1 cellular context compared by ENCODE assay signal in the genomic region with DNA sequence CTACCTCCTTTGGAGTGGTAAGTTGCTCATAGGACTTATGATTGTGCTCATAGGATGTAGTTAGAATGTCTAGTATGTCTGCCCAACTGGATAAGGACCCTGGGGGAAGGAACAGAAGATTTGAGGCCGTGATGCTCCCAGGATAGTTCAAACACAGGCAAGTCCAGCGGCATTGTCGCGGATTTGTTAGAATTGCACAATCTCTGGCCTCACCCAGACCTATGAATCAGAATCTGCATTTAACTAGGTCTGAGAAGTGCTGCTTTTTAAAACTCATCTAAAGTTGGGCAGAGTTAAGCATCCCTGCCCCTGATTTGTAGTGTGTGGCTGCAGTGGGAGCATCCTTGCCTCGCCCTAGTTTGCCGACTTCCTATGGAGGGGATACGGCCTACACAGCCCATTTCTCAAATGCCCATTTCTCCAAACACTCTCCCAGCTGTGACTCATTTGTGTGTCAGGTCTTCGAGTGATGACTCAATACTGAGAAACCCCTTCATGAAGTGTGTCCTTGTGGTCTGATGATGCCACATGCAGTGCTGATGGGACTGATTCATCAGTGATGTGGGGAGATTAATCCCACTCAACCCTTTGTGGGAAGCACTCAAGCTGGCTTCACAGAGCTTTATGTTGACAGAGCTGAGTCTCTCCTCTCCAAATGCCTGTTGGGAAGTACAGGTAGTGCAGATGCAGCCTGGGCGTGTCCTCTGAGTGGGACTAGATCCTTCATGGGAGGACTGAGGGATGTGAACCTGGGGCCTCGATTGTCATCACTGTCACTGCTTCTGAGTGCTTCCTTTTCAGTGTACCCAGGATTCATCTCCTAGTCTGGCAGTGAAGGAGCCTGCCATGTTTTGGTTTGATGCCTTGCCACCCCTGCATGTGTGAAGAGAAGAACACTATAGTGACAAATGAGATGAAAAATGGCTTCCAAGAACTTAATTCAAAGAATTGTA.
TF ChIP-seq lines count a peak whose summit lies in the region.

No MANE protein-coding gene starts in this region.

TF ChIP-seq in HEK293, 187 proteins besides CTCF, POLR2A, EP300 and RAD21 (continued from another document):
- TF ChIP-seq ZNF518A (tag by site-specific recombination; conservative IDR thresholded peaks at IDR 0.05; ENCODE audit: low read depth): peak; percentile 21; the same call in 1 of the 2 replicates
- TF ChIP-seq ZNF311 (tag by site-specific recombination; IDR thresholded peaks at IDR 0.05; ENCODE audit: borderline replicate concordance): no peak
- no peak for TF ChIP-seq ZNF221 (tag by site-specific recombination; IDR thresholded peaks at IDR 0.05; ENCODE audit: borderline replicate concordance)
- no peak for TF ChIP-seq ZNF48 (tag by site-specific recombination; IDR thresholded peaks at IDR 0.05)
- no peak for TF ChIP-seq ZNF571 (tag by site-specific recombination; IDR thresholded peaks at IDR 0.05)
- 0 out of 2 replicates have a peak, but pooled peaks have one; percentile 14 for TF ChIP-seq ZNF600 (tag by site-specific recombination; IDR thresholded peaks at IDR 0.05)
- TF ChIP-seq, protein P1, sequence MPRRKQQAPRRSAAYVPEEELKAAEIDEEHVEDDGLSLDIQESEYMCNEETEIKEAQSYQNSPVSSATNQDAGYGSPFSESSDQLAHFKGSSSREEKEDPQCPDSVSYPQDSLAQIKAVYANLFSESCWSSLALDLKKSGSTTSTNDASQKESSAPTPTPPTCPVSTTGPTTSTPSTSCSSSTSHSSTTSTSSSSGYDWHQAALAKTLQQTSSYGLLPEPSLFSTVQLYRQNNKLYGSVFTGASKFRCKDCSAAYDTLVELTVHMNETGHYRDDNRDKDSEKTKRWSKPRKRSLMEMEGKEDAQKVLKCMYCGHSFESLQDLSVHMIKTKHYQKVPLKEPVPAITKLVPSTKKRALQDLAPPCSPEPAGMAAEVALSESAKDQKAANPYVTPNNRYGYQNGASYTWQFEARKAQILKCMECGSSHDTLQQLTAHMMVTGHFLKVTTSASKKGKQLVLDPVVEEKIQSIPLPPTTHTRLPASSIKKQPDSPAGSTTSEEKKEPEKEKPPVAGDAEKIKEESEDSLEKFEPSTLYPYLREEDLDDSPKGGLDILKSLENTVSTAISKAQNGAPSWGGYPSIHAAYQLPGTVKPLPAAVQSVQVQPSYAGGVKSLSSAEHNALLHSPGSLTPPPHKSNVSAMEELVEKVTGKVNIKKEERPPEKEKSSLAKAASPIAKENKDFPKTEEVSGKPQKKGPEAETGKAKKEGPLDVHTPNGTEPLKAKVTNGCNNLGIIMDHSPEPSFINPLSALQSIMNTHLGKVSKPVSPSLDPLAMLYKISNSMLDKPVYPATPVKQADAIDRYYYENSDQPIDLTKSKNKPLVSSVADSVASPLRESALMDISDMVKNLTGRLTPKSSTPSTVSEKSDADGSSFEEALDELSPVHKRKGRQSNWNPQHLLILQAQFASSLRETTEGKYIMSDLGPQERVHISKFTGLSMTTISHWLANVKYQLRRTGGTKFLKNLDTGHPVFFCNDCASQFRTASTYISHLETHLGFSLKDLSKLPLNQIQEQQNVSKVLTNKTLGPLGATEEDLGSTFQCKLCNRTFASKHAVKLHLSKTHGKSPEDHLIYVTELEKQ (tag by site-specific recombination; IDR thresholded peaks at IDR 0.05; ENCODE audit: borderline replicate concordance): 0 out of 2 replicates have a peak, but pooled peaks have one; percentile 17
- 0 out of 2 replicates have a peak, but pooled peaks have one; percentile 28 for TF ChIP-seq ZNF391 (tag by site-specific recombination; IDR thresholded peaks at IDR 0.05; ENCODE audit: borderline replicate concordance, low read depth)
- peak; percentile 76 for TF ChIP-seq ZNF660 (tag by site-specific recombination; IDR thresholded peaks at IDR 0.05)
- TF ChIP-seq ZNF398 (tag by site-specific recombination; IDR thresholded peaks at IDR 0.05): peak; percentile 72
